Comparison of ENCODE assay signal across 8 cellular contexts in genomic region chr17:4554441-4554996, GRCh38. TPM values are rescaled to one million over a fixed set of nuclear protein-coding genes. Genes with fewer than 3 reads are reported as not detected.
DNase-seq lines count a peak whose midpoint lies in the region; ATAC-seq and TF ChIP-seq lines count a peak whose summit lies in the region.

No MANE protein-coding gene starts in this region.

- H3K27me3 ChIP-seq in SU-DHL-6 (ENCODE audit: low read length) (no peaks in the 10 kb centered on the region), heart right ventricle (no peaks in the 10 kb centered on the region), skeletal muscle tissue (ENCODE audit: control insufficient read depth in 3 of 3, insufficient read depth in 3 of 3, low read length in 3 of 3) (no peaks in the 10 kb centered on the region)

- DNase-seq in heart right ventricle (no peak), retina (no peak), NCI-H1048 (lab: John Stamatoyannopoulos, UW) (no peak), NOMO-1 (lab: John Stamatoyannopoulos, UW; ENCODE audit: unreplicated experiment in 2 of 2) (no peak)

- no peaks in the 10 kb centered on the region for H3F3A ChIP-seq in SU-DHL-6 (ENCODE audit: insufficient read depth)

- ATAC-seq in GM21515 (IDR thresholded peaks at IDR 0.05; ENCODE audit: unreplicated experiment) (peak; percentile 8), heart right ventricle (peak in 2 of 8 donors; percentile 1 to 23), GM21526 (IDR thresholded peaks at IDR 0.05; ENCODE audit: low FRiP score, unreplicated experiment) (no peak)

- 19% methylated on average over 18 of the region's 18 CpGs for WGBS in heart right ventricle, 2 donors

- intact Hi-C loops in heart right ventricle (cut with DNase I): loop anchor here in 1 of 10 donors (10.0 kb wide), 1 partner anchor 60 kb away; the partner anchor contains the start of gene SPNS2

- peak overlapping the region; percentile 93 for H3K4me2 ChIP-seq in SU-DHL-6 (ENCODE audit: low read depth, low read length, poor library complexity, severe bottlenecking)

- H3K4me3 ChIP-seq in SU-DHL-6 (ENCODE audit: insufficient read depth, low read length, poor library complexity, severe bottlenecking) (peak overlapping the region; percentile 87), heart right ventricle (peak overlapping the region; percentile 44 to 96 (median 78)), skeletal muscle tissue (ENCODE audit: low read length in 3 of 3) (peak overlapping the region; percentile 89 to 98 (median 98))

- peaks cover 7 to 24% (median 21%) of the 10 kb centered on the region in 9 donors for H3K4me1 ChIP-seq in heart right ventricle
- H3K4me1 ChIP-seq in skeletal muscle tissue (ENCODE audit: control insufficient read depth in 3 of 3, insufficient read depth in 3 of 3, low read length in 3 of 3): peaks cover 21 to 23% (median 21%) of the 10 kb centered on the region in 3 donors

- H3K36me3 ChIP-seq in SU-DHL-6 (ENCODE audit: low read length): no peaks in the 10 kb centered on the region
- H3K36me3 ChIP-seq in heart right ventricle: peaks cover 0 to 47% (median 22%) of the 10 kb centered on the region in 9 donors
- H3K36me3 ChIP-seq in skeletal muscle tissue (ENCODE audit: control insufficient read depth in 3 of 3, insufficient read depth in 3 of 3, low read length in 3 of 3): peaks cover 28 to 37% (median 32%) of the 10 kb centered on the region in 3 donors

- peak overlapping the region; percentile 23; the same call in 1 of the 2 replicates for H3K27ac ChIP-seq in SU-DHL-6 (ENCODE audit: low read depth, low read length)
- peak overlapping the region in 9 of 10 donors; percentile 78 to 92 (median 88) for H3K27ac ChIP-seq in heart right ventricle
- H3K27ac ChIP-seq in skeletal muscle tissue (ENCODE audit: low read depth, low read length): peak overlapping the region; percentile 53

- no peaks in the 10 kb centered on the region for H4K20me1 ChIP-seq in SU-DHL-6 (ENCODE audit: low read depth, low read length)

- H3K9ac ChIP-seq in SU-DHL-6 (ENCODE audit: low read length): peak overlapping the region; percentile 77
- H3K9ac ChIP-seq in skeletal muscle tissue (ENCODE audit: low read depth in 1 of 3, low read length in 3 of 3): peak overlapping the region; percentile 81 to 89 (median 85)

- H3K79me2 ChIP-seq in SU-DHL-6 (ENCODE audit: insufficient read depth, low read length): peaks cover 22% of the 10 kb centered on the region

- H3K9me3 ChIP-seq in SU-DHL-6 (ENCODE audit: insufficient read depth, low read length) (no peaks in the 10 kb centered on the region), heart right ventricle (no peaks in the 10 kb centered on the region), skeletal muscle tissue (ENCODE audit: control insufficient read depth in 3 of 3, low read length in 3 of 3) (no peaks in the 10 kb centered on the region)

- TF ChIP-seq CTCF in SU-DHL-6 (IDR thresholded peaks at IDR 0.05; ENCODE audit: insufficient read depth, low read length, poor library complexity, severe bottlenecking) (no peak), heart right ventricle (IDR thresholded peaks at IDR 0.05) (no peak)

- H2AFZ ChIP-seq in SU-DHL-6 (ENCODE audit: low read depth, low read length, severe bottlenecking): peak overlapping the region; percentile 15

- no peaks in the 10 kb centered on the region for H3K9me2 ChIP-seq in SU-DHL-6 (replicated peaks; ENCODE audit: insufficient read depth, low read length)

RNA-seq across cellular contexts. Expression of gene MYBBP1A, which starts 0.7 kb away (rescaled TPM):
- total RNA-seq in heart right ventricle (10 to 100 TPM; 18.7 to 30.3 (median 21.7) TPM), skeletal muscle tissue (30.3 TPM)
- 10 to 100 TPM; 25.4 to 25.7 TPM for polyA plus RNA-seq in heart right ventricle

RNA-seq across cellular contexts. Expression of gene GGT6, which starts 5.9 kb away (rescaled TPM):
- total RNA-seq in heart right ventricle (under 1 TPM in 4 of 10 donors, not detected in 6; 0.08 to 0.19 (median 0.12) TPM), skeletal muscle tissue (not detected)
- polyA plus RNA-seq in heart right ventricle: under 1 TPM; 0.03 to 0.15 TPM

RNA-seq across cellular contexts. Expression of gene SMTNL2, which starts 29.8 kb away (rescaled TPM):
- total RNA-seq in heart right ventricle (10 to 100 TPM in 9 of 10 donors, 1 to 10 TPM in 1; 7.8 to 84.1 (median 23.4) TPM), skeletal muscle tissue (74.1 TPM)
- 10 to 100 TPM in 1 of 2 donors, 1 to 10 TPM in 1; 2.7 to 11.8 TPM for polyA plus RNA-seq in heart right ventricle

RNA-seq across cellular contexts. Expression of gene SPNS2, which starts 55.8 kb away (rescaled TPM):
- 10 to 100 TPM in 4 of 10 donors, 1 to 10 TPM in 6; 4.5 to 19.9 (median 8.9) TPM for total RNA-seq in heart right ventricle
- polyA plus RNA-seq in heart right ventricle: 10 to 100 TPM; 22.0 to 27.7 TPM
- 2.6 TPM for total RNA-seq in skeletal muscle tissue

Comparison
In these comparisons a context has a peak if more than half of its experiments do, and no peak if none do; other contexts are left out.
1. H3K27ac ChIP-seq: peak in every context shown above with its lines; median percentile 88 in heart right ventricle; 53 in skeletal muscle tissue; 23 in SU-DHL-6.